In the genomic region with DNA sequence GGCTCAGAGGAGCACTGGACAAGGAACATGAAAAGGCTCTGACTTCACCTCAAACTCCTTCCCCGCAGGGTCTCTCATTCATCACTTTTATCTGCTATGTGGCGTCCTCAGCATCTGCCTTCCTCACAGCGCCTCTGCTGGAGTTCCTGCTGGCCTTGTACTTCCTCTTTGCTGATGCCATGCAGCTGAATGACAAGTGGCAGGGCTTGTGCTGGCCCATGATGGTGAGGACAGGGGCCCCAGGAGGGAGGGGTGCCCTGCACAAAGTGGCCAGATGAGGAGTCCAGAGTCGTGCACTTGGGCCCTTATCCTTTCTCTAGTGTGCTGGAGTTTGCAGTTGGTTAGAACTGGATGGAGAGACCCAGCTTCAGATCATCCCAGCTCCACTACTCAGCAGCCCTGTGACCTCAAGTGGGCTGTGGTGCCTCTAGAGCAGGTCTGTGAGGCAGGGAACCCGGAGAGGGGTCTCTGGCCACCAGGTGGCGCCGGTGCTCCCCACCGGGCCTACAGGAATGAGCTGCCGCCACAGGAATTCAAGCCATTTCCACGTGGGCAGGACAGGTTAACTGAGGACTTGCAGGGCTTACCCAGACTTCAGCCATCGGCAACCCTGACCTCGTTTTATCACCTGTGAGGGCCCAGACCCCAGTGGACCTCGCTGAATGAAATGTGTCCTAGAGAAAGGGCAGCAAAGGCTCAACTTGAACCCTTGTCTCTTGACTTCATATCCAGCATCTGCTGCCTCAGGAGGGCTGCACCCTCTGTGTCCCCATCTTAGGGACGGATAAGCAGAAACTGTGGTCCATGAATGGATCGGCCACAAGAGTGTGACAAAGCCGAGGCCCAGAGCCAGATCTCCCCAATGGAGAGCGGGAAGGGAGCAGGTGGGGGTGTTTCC, we compare ENCODE assay signal across 1 cellular context.
TF ChIP-seq lines count a peak whose summit lies in the region.

No MANE protein-coding gene starts in this region.

TF ChIP-seq in HepG2, 621 proteins besides CTCF, POLR2A, EP300 and RAD21 (continued from another document and continues in another):
- TF ChIP-seq, protein P1, sequence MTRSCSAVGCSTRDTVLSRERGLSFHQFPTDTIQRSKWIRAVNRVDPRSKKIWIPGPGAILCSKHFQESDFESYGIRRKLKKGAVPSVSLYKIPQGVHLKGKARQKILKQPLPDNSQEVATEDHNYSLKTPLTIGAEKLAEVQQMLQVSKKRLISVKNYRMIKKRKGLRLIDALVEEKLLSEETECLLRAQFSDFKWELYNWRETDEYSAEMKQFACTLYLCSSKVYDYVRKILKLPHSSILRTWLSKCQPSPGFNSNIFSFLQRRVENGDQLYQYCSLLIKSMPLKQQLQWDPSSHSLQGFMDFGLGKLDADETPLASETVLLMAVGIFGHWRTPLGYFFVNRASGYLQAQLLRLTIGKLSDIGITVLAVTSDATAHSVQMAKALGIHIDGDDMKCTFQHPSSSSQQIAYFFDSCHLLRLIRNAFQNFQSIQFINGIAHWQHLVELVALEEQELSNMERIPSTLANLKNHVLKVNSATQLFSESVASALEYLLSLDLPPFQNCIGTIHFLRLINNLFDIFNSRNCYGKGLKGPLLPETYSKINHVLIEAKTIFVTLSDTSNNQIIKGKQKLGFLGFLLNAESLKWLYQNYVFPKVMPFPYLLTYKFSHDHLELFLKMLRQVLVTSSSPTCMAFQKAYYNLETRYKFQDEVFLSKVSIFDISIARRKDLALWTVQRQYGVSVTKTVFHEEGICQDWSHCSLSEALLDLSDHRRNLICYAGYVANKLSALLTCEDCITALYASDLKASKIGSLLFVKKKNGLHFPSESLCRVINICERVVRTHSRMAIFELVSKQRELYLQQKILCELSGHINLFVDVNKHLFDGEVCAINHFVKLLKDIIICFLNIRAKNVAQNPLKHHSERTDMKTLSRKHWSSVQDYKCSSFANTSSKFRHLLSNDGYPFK (CRISPR knock-in tag; IDR thresholded peaks at IDR 0.05; ENCODE audit: borderline replicate concordance), result peak; percentile 61; the same call in 1 of the 2 replicates
- TF ChIP-seq ZFAT (CRISPR knock-in tag; conservative IDR thresholded peaks at IDR 0.05), result no peak
- no peak for TF ChIP-seq POLR2G (IDR thresholded peaks at IDR 0.05; ENCODE audit: low read depth, low read length)
- TF ChIP-seq STAT5B (CRISPR knock-in tag; IDR thresholded peaks at IDR 0.05), result no peak
- peak; percentile 83; the same call in 1 of the 2 replicates for TF ChIP-seq SMAD9 (CRISPR knock-in tag; IDR thresholded peaks at IDR 0.05)
- TF ChIP-seq ZNF703 (CRISPR knock-in tag; IDR thresholded peaks at IDR 0.05; ENCODE audit: borderline replicate concordance), result 0 out of 2 replicates have a peak, but pooled peaks have one; percentile 41
- TF ChIP-seq AGO2 (optimal IDR thresholded peaks at IDR 0.05; ENCODE audit: low read depth, low read length), result no peak
- TF ChIP-seq ELF3 (CRISPR knock-in tag; IDR thresholded peaks at IDR 0.05), result peak; percentile 70; the same call in 1 of the 2 replicates
- no peak for TF ChIP-seq NFIB (CRISPR knock-in tag; IDR thresholded peaks at IDR 0.05; ENCODE audit: borderline replicate concordance)
- TF ChIP-seq ELF4 (CRISPR knock-in tag; IDR thresholded peaks at IDR 0.05; ENCODE audit: borderline replicate concordance), result no peak
- no peak for TF ChIP-seq RORA (CRISPR knock-in tag; IDR thresholded peaks at IDR 0.05)
- no peak for TF ChIP-seq KDM6A (CRISPR knock-in tag; IDR thresholded peaks at IDR 0.05; ENCODE audit: low read depth)
- no peak for TF ChIP-seq SOX6 (IDR thresholded peaks at IDR 0.05)
- TF ChIP-seq SOX6 (CRISPR knock-in tag; IDR thresholded peaks at IDR 0.05), result peak; percentile 76
- TF ChIP-seq ARNTL (CRISPR knock-in tag; IDR thresholded peaks at IDR 0.05), result peak; percentile 87
- TF ChIP-seq ZBTB37 (CRISPR knock-in tag; IDR thresholded peaks at IDR 0.05), result no peak
- peak; percentile 70; the same call in 1 of the 2 replicates for TF ChIP-seq ZNF605 (CRISPR knock-in tag; IDR thresholded peaks at IDR 0.05)
- TF ChIP-seq ZNF879 (CRISPR knock-in tag; IDR thresholded peaks at IDR 0.05), result peak; percentile 71; the same call in 1 of the 2 replicates
- no peak for TF ChIP-seq SRSF9 (IDR thresholded peaks at IDR 0.05; ENCODE audit: borderline replicate concordance, insufficient read depth, low read depth, low read length, poor library complexity, severe bottlenecking)
- 0 out of 2 replicates have a peak, but pooled peaks have one; percentile 31 for TF ChIP-seq JUN (CRISPR knock-in tag; IDR thresholded peaks at IDR 0.05)
- no peak; the same call in 1 of the 2 replicates for TF ChIP-seq ETV5 (CRISPR knock-in tag; IDR thresholded peaks at IDR 0.05; ENCODE audit: borderline replicate concordance)
- peak; percentile 37; the same call in 1 of the 2 replicates for TF ChIP-seq SIX1 (CRISPR knock-in tag; IDR thresholded peaks at IDR 0.05; ENCODE audit: borderline replicate concordance)
- TF ChIP-seq ZNF460 (CRISPR knock-in tag; IDR thresholded peaks at IDR 0.05; ENCODE audit: borderline replicate concordance), result no peak
- TF ChIP-seq MEIS1 (CRISPR knock-in tag; IDR thresholded peaks at IDR 0.05; ENCODE audit: borderline replicate concordance), result peak; percentile 90
- TF ChIP-seq NFATC3 (CRISPR knock-in tag; IDR thresholded peaks at IDR 0.05), result peak; percentile 51; the same call in 1 of the 2 replicates
- TF ChIP-seq ZNF30 (CRISPR knock-in tag; IDR thresholded peaks at IDR 0.05), result no peak
- no peak for TF ChIP-seq ZXDC (CRISPR knock-in tag; IDR thresholded peaks at IDR 0.05)
- peak; percentile 69; the same call in 1 of the 2 replicates for TF ChIP-seq ZNF431 (CRISPR knock-in tag; IDR thresholded peaks at IDR 0.05; ENCODE audit: borderline replicate concordance, low read depth)
- no peak for TF ChIP-seq ATM (IDR thresholded peaks at IDR 0.05; ENCODE audit: borderline replicate concordance)
- TF ChIP-seq DNMT3B (CRISPR knock-in tag; conservative IDR thresholded peaks at IDR 0.05), result 0 out of 2 replicates have a peak, but pooled peaks have one; percentile 68
- TF ChIP-seq GABPA (IDR thresholded peaks at IDR 0.05; ENCODE audit: low read depth, low read length), result no peak
- peak; percentile 44 for TF ChIP-seq GABPA (CRISPR knock-in tag; IDR thresholded peaks at IDR 0.05; ENCODE audit: low read depth)
- TF ChIP-seq ZNF691 (CRISPR knock-in tag; IDR thresholded peaks at IDR 0.05; ENCODE audit: borderline replicate concordance, low read depth), result peak; percentile 84; the same call in 1 of the 2 replicates
- TF ChIP-seq BRD4 (CRISPR knock-in tag; IDR thresholded peaks at IDR 0.05), result peak; percentile 55; the same call in 1 of the 2 replicates
- no peak for TF ChIP-seq NPAS2 (CRISPR knock-in tag; IDR thresholded peaks at IDR 0.05; ENCODE audit: borderline replicate concordance)
- peak; percentile 51; the same call in 1 of the 2 replicates for TF ChIP-seq NFKBIZ (CRISPR knock-in tag; IDR thresholded peaks at IDR 0.05)
- TF ChIP-seq NFKB2 (CRISPR knock-in tag; IDR thresholded peaks at IDR 0.05; ENCODE audit: borderline replicate concordance), result peak; percentile 95
- peak; percentile 76 for TF ChIP-seq YY1 (IDR thresholded peaks at IDR 0.05; ENCODE audit: insufficient read depth, insufficient replicate concordance, low read depth, low read length)
- peak; percentile 87; the same call in 1 of the 2 replicates for TF ChIP-seq HOXA5 (CRISPR knock-in tag; IDR thresholded peaks at IDR 0.05)
- TF ChIP-seq ZNF619 (CRISPR knock-in tag; IDR thresholded peaks at IDR 0.05), result peak; percentile 96
- TF ChIP-seq BCL6 (CRISPR knock-in tag; IDR thresholded peaks at IDR 0.05), result peak; percentile 69; the same call in 1 of the 2 replicates
- TF ChIP-seq FOXA1 (IDR thresholded peaks at IDR 0.05), result no peak
- TF ChIP-seq FOXA1 (CRISPR knock-in tag; IDR thresholded peaks at IDR 0.05), result no peak
- TF ChIP-seq, protein P2, sequence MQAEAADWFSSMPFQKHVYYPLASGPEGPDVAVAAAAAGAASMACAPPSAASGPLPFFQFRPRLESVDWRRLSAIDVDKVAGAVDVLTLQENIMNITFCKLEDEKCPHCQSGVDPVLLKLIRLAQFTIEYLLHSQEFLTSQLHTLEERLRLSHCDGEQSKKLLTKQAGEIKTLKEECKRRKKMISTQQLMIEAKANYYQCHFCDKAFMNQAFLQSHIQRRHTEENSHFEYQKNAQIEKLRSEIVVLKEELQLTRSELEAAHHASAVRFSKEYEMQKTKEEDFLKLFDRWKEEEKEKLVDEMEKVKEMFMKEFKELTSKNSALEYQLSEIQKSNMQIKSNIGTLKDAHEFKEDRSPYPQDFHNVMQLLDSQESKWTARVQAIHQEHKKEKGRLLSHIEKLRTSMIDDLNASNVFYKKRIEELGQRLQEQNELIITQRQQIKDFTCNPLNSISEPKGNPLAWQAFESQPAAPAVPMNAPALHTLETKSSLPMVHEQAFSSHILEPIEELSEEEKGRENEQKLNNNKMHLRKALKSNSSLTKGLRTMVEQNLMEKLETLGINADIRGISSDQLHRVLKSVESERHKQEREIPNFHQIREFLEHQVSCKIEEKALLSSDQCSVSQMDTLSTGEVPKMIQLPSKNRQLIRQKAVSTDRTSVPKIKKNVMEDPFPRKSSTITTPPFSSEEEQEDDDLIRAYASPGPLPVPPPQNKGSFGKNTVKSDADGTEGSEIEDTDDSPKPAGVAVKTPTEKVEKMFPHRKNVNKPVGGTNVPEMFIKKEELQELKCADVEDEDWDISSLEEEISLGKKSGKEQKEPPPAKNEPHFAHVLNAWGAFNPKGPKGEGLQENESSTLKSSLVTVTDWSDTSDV (CRISPR knock-in tag; IDR thresholded peaks at IDR 0.05), result peak; percentile 52; the same call in 1 of the 2 replicates
- TF ChIP-seq MXD4 (CRISPR knock-in tag; IDR thresholded peaks at IDR 0.05), result peak; percentile 98
- TF ChIP-seq PBX2 (CRISPR knock-in tag; IDR thresholded peaks at IDR 0.05), result no peak
- no peak for TF ChIP-seq ZNF720 (CRISPR knock-in tag; IDR thresholded peaks at IDR 0.05)
- TF ChIP-seq, protein P3, sequence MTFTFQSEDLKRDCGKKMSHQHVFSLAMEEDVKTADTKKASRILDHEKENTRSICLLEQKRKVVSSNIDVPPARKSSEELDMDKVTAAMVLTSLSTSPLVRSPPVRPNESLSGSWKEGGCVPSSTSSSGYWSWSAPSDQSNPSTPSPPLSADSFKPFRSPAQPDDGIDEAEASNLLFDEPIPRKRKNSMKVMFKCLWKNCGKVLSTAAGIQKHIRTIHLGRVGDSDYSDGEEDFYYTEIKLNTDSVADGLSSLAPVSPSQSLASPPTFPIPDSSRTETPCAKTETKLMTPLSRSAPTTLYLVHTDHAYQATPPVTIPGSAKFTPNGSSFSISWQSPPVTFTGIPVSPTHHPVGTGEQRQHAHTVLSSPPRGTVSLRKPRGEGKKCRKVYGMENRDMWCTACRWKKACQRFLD (CRISPR knock-in tag; IDR thresholded peaks at IDR 0.05; ENCODE audit: borderline replicate concordance), result 0 out of 2 replicates have a peak, but pooled peaks have one; percentile 80
- TF ChIP-seq ZNF644 (CRISPR knock-in tag; IDR thresholded peaks at IDR 0.05; ENCODE audit: low read depth), result no peak
- TF ChIP-seq, protein P4, sequence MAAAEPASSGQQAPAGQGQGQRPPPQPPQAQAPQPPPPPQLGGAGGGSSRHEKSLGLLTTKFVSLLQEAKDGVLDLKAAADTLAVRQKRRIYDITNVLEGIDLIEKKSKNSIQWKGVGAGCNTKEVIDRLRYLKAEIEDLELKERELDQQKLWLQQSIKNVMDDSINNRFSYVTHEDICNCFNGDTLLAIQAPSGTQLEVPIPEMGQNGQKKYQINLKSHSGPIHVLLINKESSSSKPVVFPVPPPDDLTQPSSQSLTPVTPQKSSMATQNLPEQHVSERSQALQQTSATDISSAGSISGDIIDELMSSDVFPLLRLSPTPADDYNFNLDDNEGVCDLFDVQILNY (CRISPR knock-in tag; conservative IDR thresholded peaks at IDR 0.05), result 0 out of 2 replicates have a peak, but pooled peaks have one; percentile 55
- no peak for TF ChIP-seq ZNF430 (CRISPR knock-in tag; IDR thresholded peaks at IDR 0.05)
